In genomic region chr12:40168001-40168400, GRCh38 we compare ENCODE assay signal across 9 cellular contexts. TPM values are rescaled to one million over a fixed set of nuclear protein-coding genes. Genes with fewer than 3 reads are reported as not detected.
DNase-seq lines count a peak whose midpoint lies in the region; ATAC-seq and TF ChIP-seq lines count a peak whose summit lies in the region.
"Had no signal": no experiment of that assay in that cellular context is flagged by ENCODE, and none has a peak within 500 bp of the region (broad histone marks: within the 10 kb centered on the region; RNA-seq: fewer than 3 reads in every experiment).

No MANE protein-coding gene starts in this region.

- CTCF ChIA-PET in GM10248 (lab: Yijun Ruan, JAX), result no interaction called here
- CTCF ChIA-PET in activated naive CD4-positive, alpha-beta T cell treated with anti-CD3 and anti-CD28 coated beads for 36 hours (lab: Charles Lee), result no interaction called here

- no peaks in the 10 kb centered on the region for H4K20me1 ChIP-seq in GM23338 (replicated peaks; ENCODE audit: insufficient read depth)

- peaks cover 6% of the 10 kb centered on the region for H3K9me3 Mint-ChIP-seq in activated naive CD4-positive, alpha-beta T cell treated with anti-CD3 and anti-CD28 coated beads for 36 hours
- peaks cover 39% of the 10 kb centered on the region for H3K9me3 Mint-ChIP-seq in GM23338

- H3K4me1 Mint-ChIP-seq in activated naive CD4-positive, alpha-beta T cell treated with anti-CD3 and anti-CD28 coated beads for 36 hours (ENCODE audit: low read depth), result peaks cover 8% of the 10 kb centered on the region
- no peaks in the 10 kb centered on the region for H3K4me1 Mint-ChIP-seq in GM23338

- H3K27me3 ChIP-seq in GM23338 (ENCODE audit: insufficient read depth), result no peaks in the 10 kb centered on the region
- H3K27me3 ChIP-seq: right lobe of liver had no signal

- no peak overlapping the region for H3K27ac Mint-ChIP-seq in activated naive CD4-positive, alpha-beta T cell treated with anti-CD3 and anti-CD28 coated beads for 36 hours
- H3K27ac Mint-ChIP-seq in GM23338, result no peak overlapping the region

- peak; percentile 32 for DNase-seq in GM10248 (ENCODE audit: extremely low spot score)
- DNase-seq in activated naive CD4-positive, alpha-beta T cell treated with anti-CD3 and anti-CD28 coated beads for 36 hours, result no peak
- no peak for DNase-seq in GM23338 (ENCODE audit: low spot score)
- DNase-seq in posterior vena cava (ENCODE audit: low spot score), result no peak
- no peak for DNase-seq in NCI-H1930 (lab: John Stamatoyannopoulos, UW)
- DNase-seq: right lobe of liver had no signal

- H2AFZ ChIP-seq in GM23338, result no peak overlapping the region

- no peak for TF ChIP-seq CTCF in GM10248 (IDR thresholded peaks at IDR 0.05; ENCODE audit: control extremely low read depth, extremely low read depth, low read depth, missing control alignments)
- TF ChIP-seq CTCF in GM23338 (conservative IDR thresholded peaks at IDR 0.05; ENCODE audit: low read depth in 2 of 2), result no peak

- H3K27me3 Mint-ChIP-seq in activated naive CD4-positive, alpha-beta T cell treated with anti-CD3 and anti-CD28 coated beads for 36 hours (ENCODE audit: low read depth), result peaks cover 8% of the 10 kb centered on the region
- no peaks in the 10 kb centered on the region for H3K27me3 Mint-ChIP-seq in GM23338 (ENCODE audit: insufficient read depth, low read depth, poor library complexity)

- no peaks in the 10 kb centered on the region for H3K4me1 ChIP-seq in GM23338 (ENCODE audit: insufficient read depth)

- no peaks in the 10 kb centered on the region for H3K79me2 ChIP-seq in GM23338 (replicated peaks; ENCODE audit: insufficient read depth)

- ATAC-seq in GM19351 (IDR thresholded peaks at IDR 0.05; ENCODE audit: unreplicated experiment) (peak; percentile 66), HG02840 (IDR thresholded peaks at IDR 0.05; ENCODE audit: low FRiP score, unreplicated experiment) (peak; percentile 51), HG03469 (IDR thresholded peaks at IDR 0.05; ENCODE audit: unreplicated experiment) (peak; percentile 40), GM23338 (no peak)
- ATAC-seq: right lobe of liver had no signal

- POLR2A ChIA-PET in GM10248 (lab: Yijun Ruan, JAX), result no interaction called here

- no peaks in the 10 kb centered on the region for H3F3A ChIP-seq in GM23338 (replicated peaks; ENCODE audit: low read depth)

- no peaks in the 10 kb centered on the region; the same call in 1 of the 2 replicates for H3K9me2 ChIP-seq in GM23338 (ENCODE audit: insufficient read depth)

- no peak overlapping the region for H3K27ac ChIP-seq in GM23338 (ENCODE audit: low read depth)
- H3K27ac ChIP-seq: right lobe of liver had no signal

- H3K4me3 ChIP-seq in GM23338, result no peak overlapping the region
- H3K4me3 ChIP-seq: right lobe of liver had no signal

- peaks cover 14% of the 10 kb centered on the region; the same call in 1 of the 2 replicates for H3K36me3 ChIP-seq in GM23338 (ENCODE audit: insufficient read depth)
- H3K36me3 ChIP-seq: right lobe of liver had no signal

- H3K4me2 ChIP-seq in GM23338, result no peak overlapping the region

- intact Hi-C loops in activated naive CD4-positive, alpha-beta T cell treated with anti-CD3 and anti-CD28 coated beads for 36 hours (cut with micrococcal nuclease), result loop anchor here (2.0 kb wide), 1 partner anchor 49 kb away; no protein-coding TSS in a partner anchor
- intact Hi-C loops in posterior vena cava (cut with DNase I), result loop anchor here in 1 of 2 donors (5.0 kb wide), 1 partner anchor 86 kb away; no protein-coding TSS in a partner anchor

- H3K4me3 Mint-ChIP-seq in activated naive CD4-positive, alpha-beta T cell treated with anti-CD3 and anti-CD28 coated beads for 36 hours, result no peak overlapping the region
- H3K4me3 Mint-ChIP-seq in GM23338, result no peak overlapping the region

- peaks cover 3% of the 10 kb centered on the region for H3K36me3 Mint-ChIP-seq in activated naive CD4-positive, alpha-beta T cell treated with anti-CD3 and anti-CD28 coated beads for 36 hours (ENCODE audit: low read depth)
- peaks cover 21% of the 10 kb centered on the region for H3K36me3 Mint-ChIP-seq in GM23338 (ENCODE audit: low read depth)

TF ChIP-seq in GM23338, 12 proteins besides CTCF, POLR2A, EP300 and RAD21 (continues in another document):
- TF ChIP-seq EZH2 (IDR thresholded peaks at IDR 0.05; ENCODE audit: low read depth, unreplicated experiment) (no peak), ZNF331 (CRISPR knock-in tag; IDR thresholded peaks at IDR 0.05; ENCODE audit: low read depth) (no peak), ZNF462 (CRISPR knock-in tag; IDR thresholded peaks at IDR 0.05) (no peak)

RNA-seq across cellular contexts. Expression of gene LRRK2, which starts 56.8 kb away (rescaled TPM):
- not detected for total RNA-seq in activated naive CD4-positive, alpha-beta T cell treated with anti-CD3 and anti-CD28 coated beads for 36 hours
- 0.24 and 0.35 TPM in 2 replicates for total RNA-seq in GM23338 (2014; rRNA removed; shearing (Covaris generic))
- not detected in 2 replicates for polyA plus RNA-seq in GM23338 (2016; fragmentation: Nextera tagmentation; extraction: Ambion mirVana)
- total RNA-seq in posterior vena cava, result 10 to 100 TPM; 21.2 to 24.4 TPM

Comparison
In these comparisons a context has a peak if more than half of its experiments do, and no peak if none do; other contexts are left out.
1. RNA of gene LRRK2, which starts 56.8 kb away (total RNA-seq): 21.2 to 24.4 TPM in posterior vena cava; 0.24 to 0.35 TPM in GM23338 and not detected in activated naive CD4-positive, alpha-beta T cell treated with anti-CD3 and anti-CD28 coated beads for 36 hours; every median in the first group is over 10 times any median in the second.